8 cellular contexts compared by ENCODE assay signal in the genomic region with DNA sequence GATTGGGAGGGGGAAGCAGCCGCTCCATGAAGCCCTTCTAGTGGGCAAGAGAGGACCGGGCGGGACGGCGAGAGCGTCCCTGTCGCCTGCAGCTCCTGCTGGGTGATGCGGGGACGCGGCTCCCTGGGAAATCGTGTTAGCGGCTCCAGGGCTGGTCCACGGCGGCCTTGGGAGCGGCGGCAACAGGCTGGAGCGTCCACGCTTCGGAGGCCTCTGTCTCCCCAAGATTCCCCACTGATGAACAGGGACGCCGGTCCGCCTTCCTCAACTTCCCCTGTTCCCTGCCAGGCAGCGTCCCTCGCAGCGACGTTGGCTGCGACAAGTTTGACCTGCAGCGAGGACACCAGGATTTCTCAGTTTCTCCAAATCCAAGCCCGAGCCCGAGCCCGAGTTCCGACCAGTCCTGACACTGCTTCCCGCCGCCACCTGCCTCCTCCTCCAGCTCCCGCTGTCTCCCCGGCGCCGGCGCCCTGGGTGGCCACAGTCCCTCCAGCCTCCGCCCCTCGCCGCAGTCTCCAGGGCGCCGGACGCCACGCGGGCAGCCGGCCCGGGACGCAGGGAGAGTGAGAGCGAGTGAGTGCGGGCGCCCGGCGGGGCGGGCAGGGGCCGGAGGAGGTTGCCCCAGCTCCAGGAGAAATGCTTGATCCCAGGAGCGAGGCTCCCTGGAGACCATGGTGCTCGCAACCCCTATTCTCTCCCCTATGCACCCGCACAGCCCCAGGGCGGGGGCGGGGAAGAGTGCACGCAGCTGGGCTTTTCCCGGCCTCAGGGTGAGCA.
A peak's percentile ranks its signal among the peaks of the same experiment; 100 is the strongest.
DNase-seq lines count a peak whose midpoint lies in the region; ATAC-seq and TF ChIP-seq lines count a peak whose summit lies in the region.

No MANE protein-coding gene starts in this region.

- H3K27me3 ChIP-seq in Panc1 (ENCODE audit: control insufficient read depth, insufficient read depth, low read length) (peaks cover 45% of the 10 kb centered on the region), duodenal mucosa (ENCODE audit: control insufficient read depth in 1 of 2, insufficient read depth in 2 of 2, low read length in 2 of 2) (peaks cover 28 to 32% of the 10 kb centered on the region in 2 donors), lung (ENCODE audit: control insufficient read depth, insufficient read depth) (no peaks in the 10 kb centered on the region), subcutaneous abdominal adipose tissue (ENCODE audit: control insufficient read depth in 5 of 5, insufficient read depth in 4 of 5, low read length in 5 of 5) (peaks cover 0 to 5% (median 0%) of the 10 kb centered on the region in 5 donors)

- peak overlapping the region; percentile 37; the same call in 1 of the 2 replicates for H3K27ac ChIP-seq in 22Rv1
- H3K27ac ChIP-seq in Panc1 (ENCODE audit: low read length) = no peak overlapping the region
- no peak overlapping the region for H3K27ac ChIP-seq in duodenal mucosa (ENCODE audit: low read depth, low read length)
- H3K27ac ChIP-seq in lung (ENCODE audit: low read depth in 1 of 2, low read length in 1 of 2) = no peak overlapping the region
- H3K27ac ChIP-seq in subcutaneous abdominal adipose tissue (ENCODE audit: low read depth, low read length) = no peak overlapping the region

- POLR2A ChIA-PET in Panc1 (lab: Charles Lee) = interaction anchor here (0.6 kb wide), 1 partner anchor 932 kb away, joined by 3 read pairs; no protein-coding TSS in a partner anchor

- BruUV-seq in Panc1 (replicated peaks; lab: Mats Ljungman, UMichigan) = no TSS peak

- WGBS in lung, 2 donors = 2% methylated on average over 62 to 64 of the region's 64 CpGs

- CTCF ChIA-PET in Panc1 (lab: Charles Lee) = no interaction called here

- H3K9ac ChIP-seq in duodenal mucosa (ENCODE audit: low read depth in 1 of 2, low read length in 2 of 2) (peak overlapping the region; percentile 16 to 54), subcutaneous abdominal adipose tissue (ENCODE audit: low read length in 5 of 5) (peak overlapping the region in 4 of 5 donors; percentile 51 to 69 (median 56))

- in situ Hi-C loops in Panc1 (cut with HindIII; ENCODE audit: low pct_unique_long_range_greater_than_20kb, low sequenced_read_pairs) = no loop called here

- intact Hi-C loops in Panc1 (cut with micrococcal nuclease; ENCODE audit: unreplicated experiment) = no loop called here

- TF ChIP-seq CTCF in 22Rv1 (IDR thresholded peaks at IDR 0.05) (no peak), Panc1 (IDR thresholded peaks at IDR 0.05) (no peak), lung (IDR thresholded peaks at IDR 0.05; ENCODE audit: control extremely low read depth, extremely low read depth) (no peak)

- peak; percentile 93 for ATAC-seq in Panc1
- ATAC-seq in lung (ENCODE audit: insufficient read depth, low FRiP score) = peak; percentile 83
- ATAC-seq in HG02571 (IDR thresholded peaks at IDR 0.05; ENCODE audit: unreplicated experiment) = no peak
- no peak for ATAC-seq in GM18861 (IDR thresholded peaks at IDR 0.05; ENCODE audit: unreplicated experiment)

- peak overlapping the region; percentile 49 to 55 for H3K4me3 ChIP-seq in Panc1 (ENCODE audit: low read depth in 2 of 2, low read length in 2 of 2)
- peak overlapping the region; percentile 69 to 78 for H3K4me3 ChIP-seq in duodenal mucosa (ENCODE audit: low read depth in 1 of 2, low read length in 2 of 2)
- peak overlapping the region; percentile 30 for H3K4me3 ChIP-seq in lung
- peak overlapping the region; percentile 64 to 82 (median 77) for H3K4me3 ChIP-seq in subcutaneous abdominal adipose tissue (ENCODE audit: low read depth in 1 of 5, low read length in 5 of 5)

- DNase-seq in EL (peak; percentile 73), Panc1 (ENCODE audit: low read depth, low spot score) (no peak), lung (ENCODE audit: low spot score) (peak; percentile 67)

- H3K4me1 ChIP-seq in Panc1 (ENCODE audit: control insufficient read depth, insufficient read depth, low read length) (no peaks in the 10 kb centered on the region; the same call in 1 of the 2 replicates), duodenal mucosa (ENCODE audit: control insufficient read depth in 1 of 2, insufficient read depth in 2 of 2, low read length in 2 of 2) (peaks cover 0 to 16% of the 10 kb centered on the region in 2 donors), lung (ENCODE audit: control insufficient read depth in 2 of 2, insufficient read depth in 2 of 2, low read length in 2 of 2) (no peaks in the 10 kb centered on the region), subcutaneous abdominal adipose tissue (ENCODE audit: control insufficient read depth in 5 of 5, insufficient read depth in 5 of 5, low read length in 5 of 5) (peaks cover 0 to 28% (median 25%) of the 10 kb centered on the region in 5 donors)

- H3K36me3 ChIP-seq in Panc1 (ENCODE audit: control insufficient read depth, insufficient read depth, low read length) (no peaks in the 10 kb centered on the region), duodenal mucosa (ENCODE audit: control insufficient read depth in 1 of 2, insufficient read depth in 2 of 2, low read length in 2 of 2) (no peaks in the 10 kb centered on the region), lung (ENCODE audit: control insufficient read depth in 2 of 2, insufficient read depth in 2 of 2, low read length in 2 of 2) (no peaks in the 10 kb centered on the region), subcutaneous abdominal adipose tissue (ENCODE audit: control insufficient read depth in 5 of 5, insufficient read depth in 5 of 5, low read length in 5 of 5) (no peaks in the 10 kb centered on the region)

- H3K9me3 ChIP-seq in Panc1 (ENCODE audit: control insufficient read depth, insufficient read depth, low read depth, low read length) = peaks cover 9% of the 10 kb centered on the region; the same call in 1 of the 2 replicates
- H3K9me3 ChIP-seq in duodenal mucosa (ENCODE audit: control insufficient read depth in 1 of 2, low read length in 2 of 2) = no peaks in the 10 kb centered on the region
- H3K9me3 ChIP-seq in lung (ENCODE audit: control insufficient read depth in 2 of 2, insufficient read depth in 1 of 2, low read length in 1 of 2) = peaks cover 0 to 5% of the 10 kb centered on the region in 2 donors
- H3K9me3 ChIP-seq in subcutaneous abdominal adipose tissue (ENCODE audit: control insufficient read depth in 5 of 5, low read length in 5 of 5) = peaks cover 0 to 7% (median 5%) of the 10 kb centered on the region in 5 donors

Comparison
In these comparisons a context has a peak if more than half of its experiments do, and no peak if none do; other contexts are left out.
1. ATAC-seq: peak in Panc1 (single experiment) and lung (single experiment); none in HG02571 (single experiment) and GM18861 (single experiment).
2. Peak in every context shown above with its lines, with median percentiles within 50 percentile points of each other: H3K4me3 ChIP-seq.